Comparison of ENCODE assay signal across 15 cellular contexts in genomic region chr4:16764622-16765021, GRCh38.
A peak's percentile ranks its signal among the peaks of the same experiment; 100 is the strongest.
DNase-seq lines count a peak whose midpoint lies in the region; ATAC-seq and TF ChIP-seq lines count a peak whose summit lies in the region.
"Had no signal": no experiment of that assay in that cellular context is flagged by ENCODE, and none has a peak within 500 bp of the region (broad histone marks: within the 10 kb centered on the region; RNA-seq: fewer than 3 reads in every experiment).

No MANE protein-coding gene starts in this region.

- H3K27ac Mint-ChIP-seq in chondrocyte (ENCODE audit: unreplicated experiment) (no peak overlapping the region), CD14-positive monocyte (no peak overlapping the region)
- H3K27ac Mint-ChIP-seq in T-helper 2 cell treated with Interferon-gamma antibody and Interleukin-4, amounts not matched to agents 5 μg/mL and 100 μg/mL, for 36 hours: no peak overlapping the region
- H3K27ac Mint-ChIP-seq: CD8-positive, alpha-beta T cell had no signal

- H3K27me3 Mint-ChIP-seq in chondrocyte (ENCODE audit: low read depth) (no peaks in the 10 kb centered on the region), CD14-positive monocyte (ENCODE audit: low read depth in 3 of 3) (peaks cover 0 to 3% (median 2%) of the 10 kb centered on the region in 3 donors)
- no peaks in the 10 kb centered on the region for H3K27me3 Mint-ChIP-seq in T-helper 2 cell treated with Interferon-gamma antibody and Interleukin-4, amounts not matched to agents 5 μg/mL and 100 μg/mL, for 36 hours (ENCODE audit: low read depth)

- TF ChIP-seq CTCF in AG09309 (IDR thresholded peaks at IDR 0.05; ENCODE audit: control insufficient read depth, insufficient read depth, low read depth, low read length, missing control alignments) (peak; percentile 43), chondrocyte (IDR thresholded peaks at IDR 0.05) (peak; percentile 72), CD14-positive monocyte (IDR thresholded peaks at IDR 0.05) (no peak)

- H3K4me3 ChIP-seq in AG09309 (ENCODE audit: control insufficient read depth, low read depth, low read length): no peak overlapping the region
- H3K4me3 ChIP-seq: heart left ventricle, thyroid gland had no signal

- ATAC-seq in left lobe of liver (peak; percentile 79), HG03521 (IDR thresholded peaks at IDR 0.05; ENCODE audit: unreplicated experiment) (no peak)
- ATAC-seq: CD8-positive, alpha-beta T cell had no signal

- no peaks in the 10 kb centered on the region for H3K36me3 Mint-ChIP-seq in chondrocyte (ENCODE audit: low read depth)
- H3K36me3 Mint-ChIP-seq in T-helper 2 cell treated with Interferon-gamma antibody and Interleukin-4, amounts not matched to agents 5 μg/mL and 100 μg/mL, for 36 hours (ENCODE audit: low read depth): no peaks in the 10 kb centered on the region
- H3K36me3 Mint-ChIP-seq in CD14-positive monocyte: no peaks in the 10 kb centered on the region
- H3K36me3 Mint-ChIP-seq: CD8-positive, alpha-beta T cell had no signal

- intact Hi-C loops in CD14-positive monocyte (cut with micrococcal nuclease): no loop called here

- peaks cover 18% of the 10 kb centered on the region for H3K4me1 Mint-ChIP-seq in chondrocyte (ENCODE audit: low read depth)
- no peaks in the 10 kb centered on the region for H3K4me1 Mint-ChIP-seq in T-helper 2 cell treated with Interferon-gamma antibody and Interleukin-4, amounts not matched to agents 5 μg/mL and 100 μg/mL, for 36 hours (ENCODE audit: low read depth)
- H3K4me1 Mint-ChIP-seq in CD14-positive monocyte: no peaks in the 10 kb centered on the region

- no peaks in the 10 kb centered on the region for H3K9me3 Mint-ChIP-seq in chondrocyte (ENCODE audit: low read depth)
- no peaks in the 10 kb centered on the region for H3K9me3 Mint-ChIP-seq in T-helper 2 cell treated with Interferon-gamma antibody and Interleukin-4, amounts not matched to agents 5 μg/mL and 100 μg/mL, for 36 hours
- peaks cover 0 to 5% (median 0%) of the 10 kb centered on the region in 7 donors for H3K9me3 Mint-ChIP-seq in CD14-positive monocyte
- H3K9me3 Mint-ChIP-seq: CD8-positive, alpha-beta T cell had no signal

- DNase-seq in AG09309 (ENCODE audit: low read depth) (no peak), HT-29 (ENCODE audit: low spot score) (peak; percentile 25), chondrocyte (ENCODE audit: low spot score) (no peak), left lobe of liver (ENCODE audit: low spot score) (no peak), UCSD-AML1 (lab: John Stamatoyannopoulos, UW; ENCODE audit: unreplicated experiment) (no peak), CD14-positive monocyte (ENCODE audit: low spot score) (no peak)
- DNase-seq in T-helper 2 cell treated with Interferon-gamma antibody and Interleukin-4, amounts not matched to agents 5 μg/mL and 100 μg/mL, for 36 hours (ENCODE audit: low spot score): no peak
- DNase-seq: activated CD4-positive, CD25-positive, alpha-beta regulatory T cell treated with anti-CD3 and anti-CD28 coated beads, Interleukin-2, amount 50 U/mL, for 72 hours; CD8-positive, alpha-beta T cell; HCEC 1CT; heart left ventricle; Karpas-422; RPMI8226; thyroid gland had no signal

- H3K4me3 Mint-ChIP-seq in chondrocyte (ENCODE audit: unreplicated experiment) (no peak overlapping the region), CD14-positive monocyte (no peak overlapping the region)
- no peak overlapping the region for H3K4me3 Mint-ChIP-seq in T-helper 2 cell treated with Interferon-gamma antibody and Interleukin-4, amounts not matched to agents 5 μg/mL and 100 μg/mL, for 36 hours
- H3K4me3 Mint-ChIP-seq: CD8-positive, alpha-beta T cell had no signal
